In the genomic region with DNA sequence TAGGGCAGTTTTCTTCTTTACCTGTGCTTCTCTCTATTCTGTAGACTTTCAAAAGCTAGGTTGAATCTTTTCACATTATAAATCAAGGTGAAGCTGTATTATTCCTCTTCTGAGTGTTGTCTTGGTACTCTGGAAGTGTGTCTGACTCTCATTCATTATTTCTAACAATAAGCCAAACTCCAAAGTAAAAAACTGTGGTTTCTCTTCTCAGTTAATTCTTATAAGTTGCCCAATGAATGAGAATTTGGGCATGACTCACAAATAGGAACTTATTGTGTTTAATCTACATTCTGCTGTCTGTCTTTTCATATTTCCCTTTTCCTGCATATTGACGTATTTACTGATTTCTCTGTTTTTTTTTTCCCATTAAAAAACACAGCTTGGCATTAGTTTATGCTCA, we compare ENCODE assay signal across 21 cellular contexts.
"Had no signal": no experiment of that assay in that cellular context is flagged by ENCODE, and none has a peak within 500 bp of the region (broad histone marks: within the 10 kb centered on the region; RNA-seq: fewer than 3 reads in every experiment).

No MANE protein-coding gene starts in this region.

- H3K27me3 ChIP-seq: SJSA1, tibial nerve had no signal

- H3K9me3 Mint-ChIP-seq: nephron had no signal

- H3K27ac Mint-ChIP-seq: activated naive CD8-positive, alpha-beta T cell treated with anti-CD3 and anti-CD28 coated beads for 36 hours had no signal

- DNase-seq: activated CD4-positive, alpha-beta T cell treated with anti-CD3 and anti-CD28 coated beads, Interleukin-2, amount 50 U/mL, for 1 hour; activated CD8-positive, alpha-beta memory T cell treated with anti-CD3 and anti-CD28 coated beads for 24 hours; activated naive CD8-positive, alpha-beta T cell treated with anti-CD3 and anti-CD28 coated beads for 36 hours; anterior cingulate cortex; caudate nucleus; effector CD4-positive, alpha-beta T cell; glutamatergic neuron; kidney glomerular epithelial cell; nucleus accumbens; posterior cingulate gyrus; small intestine; stimulated activated CD4-positive, alpha-beta T cell treated with anti-CD3 and anti-CD28 coated beads, Interleukin-4, amount 100 ng/mL, for 4 hours; stimulated activated CD8-positive, alpha-beta memory T cell treated with anti-CD3 and anti-CD28 coated beads, Interleukin-4, amount 100 ng/mL, for 48 hours; stimulated activated naive CD4-positive, alpha-beta T cell treated with Interleukin-2 at 50 U/mL for 16 hours; substantia nigra; SW 1271 had no signal

- H3K4me1 Mint-ChIP-seq: activated naive CD8-positive, alpha-beta T cell treated with anti-CD3 and anti-CD28 coated beads for 36 hours; nephron had no signal

- H3K4me3 ChIP-seq: coronary artery, SJSA1, tibial nerve had no signal

- ATAC-seq: right cardiac atrium had no signal

- H3K9me3 ChIP-seq: SJSA1, tibial nerve had no signal

- H3K27ac ChIP-seq: coronary artery, SJSA1, tibial nerve had no signal

- H3K4me1 ChIP-seq: SJSA1, tibial nerve had no signal

- H3K36me3 Mint-ChIP-seq: activated naive CD8-positive, alpha-beta T cell treated with anti-CD3 and anti-CD28 coated beads for 36 hours had no signal

- H3K36me3 ChIP-seq: SJSA1, tibial nerve had no signal

- H3K27me3 Mint-ChIP-seq: activated naive CD8-positive, alpha-beta T cell treated with anti-CD3 and anti-CD28 coated beads for 36 hours had no signal

- H3K4me3 Mint-ChIP-seq: activated naive CD8-positive, alpha-beta T cell treated with anti-CD3 and anti-CD28 coated beads for 36 hours; nephron had no signal
